21 cellular contexts compared by ENCODE assay signal in genomic region chrX:114162068-114162735, GRCh38.
DNase-seq lines count a peak whose midpoint lies in the region; ATAC-seq and TF ChIP-seq lines count a peak whose summit lies in the region.
"Had no signal": no experiment of that assay in that cellular context is flagged by ENCODE, and none has a peak within 500 bp of the region (broad histone marks: within the 10 kb centered on the region; RNA-seq: fewer than 3 reads in every experiment).

No MANE protein-coding gene starts in this region.

- peak; percentile 38 for DNase-seq in DMS 273 (lab: John Stamatoyannopoulos, UW; ENCODE audit: unreplicated experiment)
- DNase-seq in DMS 273 treated with DMSO at 0.1 percent for 48 hours (lab: John Stamatoyannopoulos, UW), result no peak
- DNase-seq in HK-2 (ENCODE audit: unreplicated experiment), result peak; percentile 2
- DNase-seq in WERI-Rb-1, result peak; percentile 24
- peak; percentile 10 for DNase-seq in neural crest cell (ENCODE audit: low read depth, low spot score)
- no peak for DNase-seq in NCI-H748 (lab: John Stamatoyannopoulos, UW; ENCODE audit: unreplicated experiment)
- no peak for DNase-seq in foreskin melanocyte
- DNase-seq: 8988T; activated CD4-positive, alpha-beta T cell treated with anti-CD3 and anti-CD28 coated beads, Interleukin-2, amount 10 ng/mL, durations not matched to agents 24 days and 14 days; amygdala; colonic mucosa; COR-L47; esophagus squamous epithelium; HFFc6; mesenchymal stem cell; NCI-H1105 treated with DMSO at 0.1 percent for 48 hours; NCI-H748 treated with DMSO at 0.1 percent for 48 hours; ovary had no signal

- no peak overlapping the region for H3K4me3 Mint-ChIP-seq in neural crest cell
- H3K4me3 Mint-ChIP-seq: activated CD4-positive, alpha-beta T cell treated with anti-CD3 and anti-CD28 coated beads, Interleukin-2, amount 10 ng/mL, durations not matched to agents 24 days and 14 days; activated T-cell treated with anti-CD3 and anti-CD28 coated beads, Interleukin-2, amount 50 U/mL, for 72 hours; HFFc6 had no signal

- H3K27me3 Mint-ChIP-seq in neural crest cell (ENCODE audit: low read depth), result no peaks in the 10 kb centered on the region
- H3K27me3 Mint-ChIP-seq: activated CD4-positive, alpha-beta T cell treated with anti-CD3 and anti-CD28 coated beads, Interleukin-2, amount 10 ng/mL, durations not matched to agents 24 days and 14 days had no signal

- no peaks in the 10 kb centered on the region for H3K9me3 ChIP-seq in WERI-Rb-1 (ENCODE audit: severe bottlenecking)
- H3K9me3 ChIP-seq: colonic mucosa, ovary, thoracic aorta had no signal

- no peaks in the 10 kb centered on the region for H3K36me3 Mint-ChIP-seq in neural crest cell (ENCODE audit: low read depth)

- ATAC-seq in HG03196 (IDR thresholded peaks at IDR 0.05; ENCODE audit: unreplicated experiment), result no peak
- ATAC-seq: activated T-cell treated with anti-CD3 and anti-CD28 coated beads, Interleukin-2, amount 50 U/mL, for 72 hours had no signal

- H3K27ac Mint-ChIP-seq in neural crest cell (ENCODE audit: unreplicated experiment), result peak overlapping the region; percentile 62
- H3K27ac Mint-ChIP-seq: activated CD4-positive, alpha-beta T cell treated with anti-CD3 and anti-CD28 coated beads, Interleukin-2, amount 10 ng/mL, durations not matched to agents 24 days and 14 days; activated T-cell treated with anti-CD3 and anti-CD28 coated beads, Interleukin-2, amount 50 U/mL, for 72 hours; HFFc6 had no signal

- H3K36me3 ChIP-seq in WERI-Rb-1, result no peaks in the 10 kb centered on the region
- H3K36me3 ChIP-seq: colonic mucosa, esophagus squamous epithelium, ovary, thoracic aorta had no signal

- no peak overlapping the region for H3K4me3 ChIP-seq in WERI-Rb-1 (ENCODE audit: low read depth, low read length)
- H3K4me3 ChIP-seq: colonic mucosa, esophagus squamous epithelium, ovary, thoracic aorta had no signal

- TF ChIP-seq CTCF in WERI-Rb-1 (IDR thresholded peaks at IDR 0.05; ENCODE audit: low read depth, low read length), result peak; percentile 62
- peak; percentile 32 for TF ChIP-seq CTCF in neural crest cell (conservative IDR thresholded peaks at IDR 0.05)

- peaks cover 16% of the 10 kb centered on the region for H3K27me3 ChIP-seq in WERI-Rb-1 (ENCODE audit: insufficient read depth, low read depth, severe bottlenecking)
- H3K27me3 ChIP-seq: colonic mucosa, esophagus squamous epithelium, ovary had no signal

- no peaks in the 10 kb centered on the region for H3K9me3 Mint-ChIP-seq in neural crest cell

- no peak overlapping the region for H3K27ac ChIP-seq in WERI-Rb-1
- H3K27ac ChIP-seq: colonic mucosa, esophagus squamous epithelium, ovary, thoracic aorta had no signal

- H3K4me1 Mint-ChIP-seq in neural crest cell, result no peaks in the 10 kb centered on the region
- H3K4me1 Mint-ChIP-seq: activated CD4-positive, alpha-beta T cell treated with anti-CD3 and anti-CD28 coated beads, Interleukin-2, amount 10 ng/mL, durations not matched to agents 24 days and 14 days had no signal

Comparison
In these comparisons a context has a peak if more than half of its experiments do, and no peak if none do; other contexts are left out.
1. DNase-seq: peak in DMS 273 (single experiment), HK-2 (single experiment), WERI-Rb-1 (single experiment) and neural crest cell (single experiment); none in DMS 273 treated with DMSO at 0.1 percent for 48 hours (single experiment), NCI-H748 (single experiment) and foreskin melanocyte (single experiment).